Comparison of ENCODE assay signal across 8 cellular contexts in the genomic region with DNA sequence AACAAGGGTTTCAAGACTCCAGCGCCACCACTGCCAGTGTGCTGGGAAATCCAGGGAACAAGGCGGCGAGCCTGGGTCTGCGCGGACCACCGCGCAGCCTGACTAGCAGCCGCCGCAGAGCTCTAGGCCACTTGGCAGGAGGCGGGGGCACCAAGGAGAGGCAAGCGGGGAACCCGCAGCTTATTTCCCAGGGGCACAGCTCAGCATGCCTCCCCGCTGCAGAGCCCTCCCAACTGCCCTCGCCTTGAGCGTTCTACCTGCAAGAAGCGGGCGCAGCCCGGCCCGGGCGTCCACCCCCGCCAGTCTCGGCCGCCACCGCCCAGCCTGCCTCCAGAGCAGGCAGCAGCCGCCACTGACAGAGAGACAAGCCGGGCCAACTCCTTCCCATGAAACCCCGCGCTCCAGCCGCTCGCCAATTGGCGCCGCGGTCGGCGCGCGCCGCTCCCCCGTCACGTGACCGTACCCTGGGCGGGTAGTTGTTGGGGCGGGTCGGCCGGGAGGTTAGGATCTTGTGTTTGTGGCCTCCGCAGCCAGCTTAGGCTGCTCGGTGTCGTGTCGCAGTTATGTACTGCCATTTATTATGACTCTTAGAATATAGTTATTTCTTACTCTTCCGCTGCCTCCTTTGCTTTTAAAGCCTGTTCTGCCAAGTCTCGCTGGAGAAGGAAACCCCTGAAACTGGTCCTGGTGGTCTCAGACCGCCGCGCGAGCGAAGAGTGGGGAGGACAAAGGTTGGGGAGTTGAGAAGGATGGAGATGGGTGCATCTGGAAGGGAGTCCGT. TPM values are rescaled to one million over a fixed set of nuclear protein-coding genes. Genes with fewer than 3 reads are reported as not detected.
DNase-seq lines count a peak whose midpoint lies in the region; ATAC-seq, FAIRE-seq and TF ChIP-seq lines count a peak whose summit lies in the region.

TSS of gene LNPK (minus strand) at position 365 of the 781 bp plus-strand sequence. CDS start 6,683 bp downstream, outside the sequence.

- peak; percentile 84 to 93 (median 92) for TF ChIP-seq POLR2A in body of pancreas (IDR thresholded peaks at IDR 0.05)

- intact Hi-C loops in body of pancreas (cut with DNase I), result no loop called here

- 1% methylated on average over 34 to 57 of the region's 57 CpGs for WGBS in body of pancreas, 2 donors

- H3K27ac ChIP-seq in 22Rv1, result peak within 1 kb of the TSS; percentile 78
- peak within 1 kb of the TSS; percentile 29 to 91 (median 82) for H3K27ac ChIP-seq in body of pancreas

- TF ChIP-seq CTCF in 22Rv1 (IDR thresholded peaks at IDR 0.05) (no peak), body of pancreas (IDR thresholded peaks at IDR 0.05) (no peak)

- H3K4me1 ChIP-seq in body of pancreas, result peaks cover 24% of the 10 kb centered on the region

- H3K4me3 ChIP-seq in body of pancreas (peak within 1 kb of the TSS; percentile 49 to 81), iPS-11a (ENCODE audit: low read depth, low read length) (peak within 1 kb of the TSS; percentile 76), skeletal muscle cell (ENCODE audit: low read depth, low read length) (peak within 1 kb of the TSS; percentile 67)

- DNase-seq in NCI-H2107 treated with DMSO at 0.1 percent for 48 hours (lab: John Stamatoyannopoulos, UW; ENCODE audit: unreplicated experiment) (peak; percentile 76), body of pancreas (peak; percentile 93 to 94 (median 94)), skeletal muscle cell (ENCODE audit: low read depth) (peak; percentile 60)

- ATAC-seq in GM18520 (IDR thresholded peaks at IDR 0.05; ENCODE audit: unreplicated experiment) (peak; percentile 92), HG03064 (IDR thresholded peaks at IDR 0.05; ENCODE audit: low read depth, unreplicated experiment) (peak; percentile 92), body of pancreas (peak; percentile 95)

- no peaks in the 10 kb centered on the region for H3K27me3 ChIP-seq in body of pancreas

- FAIRE-seq in TTC549 (lab: Jason Lieb, UNC), result peak; percentile 70

- H3K36me3 ChIP-seq in body of pancreas (replicated peaks in 1 of 2; ENCODE audit: insufficient read depth in 1 of 2, low read depth in 2 of 2), result no peaks in the 10 kb centered on the region

- no peaks in the 10 kb centered on the region for H3K9me3 ChIP-seq in body of pancreas

RNA-seq across cellular contexts. Expression of gene LNPK, which starts in this region (rescaled TPM):
- 10 to 100 TPM in 1 of 2 donors, 1 to 10 TPM in 1; 6.6 to 10.6 TPM for total RNA-seq in body of pancreas

Comparison
In these comparisons a context has a peak if more than half of its experiments do, and no peak if none do; other contexts are left out.
1. Peak in every context shown above with its lines: DNase-seq, ATAC-seq, H3K4me3 ChIP-seq and H3K27ac ChIP-seq.